9 cellular contexts compared by ENCODE assay signal in the genomic region with DNA sequence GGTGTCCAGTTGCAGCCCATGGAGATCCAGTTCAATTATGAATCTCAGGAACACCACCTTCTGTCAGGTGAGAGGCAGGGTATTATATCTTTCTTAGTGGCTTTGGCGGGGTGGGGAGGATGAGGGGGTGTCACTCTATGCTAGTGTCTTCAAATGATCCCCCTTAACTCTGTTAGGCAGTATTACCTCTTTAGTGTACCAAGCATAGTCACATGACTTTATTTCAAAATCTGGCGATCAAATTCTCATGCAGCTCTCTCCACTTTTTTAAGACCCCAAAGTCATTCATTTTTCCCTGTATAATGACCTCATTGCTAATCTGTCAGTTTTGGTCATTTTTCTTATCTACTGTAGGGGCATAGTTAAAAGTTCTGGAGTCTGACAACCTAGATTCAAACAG. TPM values are rescaled to one million over a fixed set of nuclear protein-coding genes. Genes with fewer than 3 reads are reported as not detected.
DNase-seq lines count a peak whose midpoint lies in the region; ATAC-seq, FAIRE-seq and TF ChIP-seq lines count a peak whose summit lies in the region.
"Had no signal": no experiment of that assay in that cellular context is flagged by ENCODE, and none has a peak within 500 bp of the region (broad histone marks: within the 10 kb centered on the region; RNA-seq: fewer than 3 reads in every experiment).

No MANE protein-coding gene starts in this region.

- no peak overlapping the region for H3K23ac ChIP-seq in trophoblast cell (ENCODE audit: low read length)

- FAIRE-seq in GM19239 (lab: Jason Lieb, UNC), result no peak

- H3F3A ChIP-seq in PC-9 (ENCODE audit: insufficient read depth, low read depth), result no peaks in the 10 kb centered on the region

- POLR2A ChIA-PET in PC-9 (lab: Charles Lee; ENCODE audit: unreplicated experiment), result no interaction called here

- H3K4me3 ChIP-seq in GM06990 (replicated peaks; ENCODE audit: low read depth, low read length), result peak overlapping the region; percentile 94
- peak overlapping the region; percentile 82 for H3K4me3 ChIP-seq in PC-9
- H3K4me3 ChIP-seq in epithelial cell of proximal tubule (ENCODE audit: low read depth, low read length), result peak overlapping the region; percentile 99
- no peak overlapping the region for H3K4me3 ChIP-seq in trophoblast cell (ENCODE audit: low read depth, low read length)

- H3K4me2 ChIP-seq in PC-9 (peak overlapping the region; percentile 89), trophoblast cell (ENCODE audit: low read length) (peak overlapping the region; percentile 88)

- peaks cover 1% of the 10 kb centered on the region for H3K36me3 ChIP-seq in GM06990 (ENCODE audit: control insufficient read depth, insufficient read depth, low read length)
- no peaks in the 10 kb centered on the region for H3K36me3 ChIP-seq in PC-9 (ENCODE audit: low read depth)
- peaks cover 2 to 3% of the 10 kb centered on the region in 2 experiments for H3K36me3 ChIP-seq in trophoblast cell (ENCODE audit: control insufficient read depth in 1 of 2, insufficient read depth in 2 of 2, low read length in 2 of 2)

- BruUV-seq in PC-9 (replicated peaks; lab: Mats Ljungman, UMichigan), result no TSS peak

- no peak overlapping the region for H4K8ac ChIP-seq in trophoblast cell (ENCODE audit: low read depth, low read length)

- no peaks in the 10 kb centered on the region for H3K27me3 ChIP-seq in GM06990 (replicated peaks; ENCODE audit: control insufficient read depth, insufficient read depth, low read length)
- no peaks in the 10 kb centered on the region for H3K27me3 ChIP-seq in PC-9 (ENCODE audit: insufficient read depth, low read depth)
- no peaks in the 10 kb centered on the region for H3K27me3 ChIP-seq in trophoblast cell (ENCODE audit: insufficient read depth, low read length)

- H3K79me2 ChIP-seq in PC-9 (ENCODE audit: low read depth) (peaks cover 25% of the 10 kb centered on the region), trophoblast cell (ENCODE audit: control insufficient read depth, insufficient read depth, low read length, poor library complexity) (peaks cover 3% of the 10 kb centered on the region)

- H3K4ac ChIP-seq in trophoblast cell (ENCODE audit: low read depth, low read length), result no peak overlapping the region

- H4K12ac ChIP-seq in trophoblast cell (ENCODE audit: low read depth, low read length), result no peak overlapping the region

- no peak overlapping the region for H2BK120ac ChIP-seq in trophoblast cell (ENCODE audit: insufficient read depth, low read length, poor library complexity)

- H3K9me2 ChIP-seq in PC-9 (ENCODE audit: insufficient read depth), result no peaks in the 10 kb centered on the region

- no peak overlapping the region for H4K91ac ChIP-seq in trophoblast cell (ENCODE audit: low read depth, low read length)

- ATAC-seq in HG03025 (IDR thresholded peaks at IDR 0.05; ENCODE audit: low FRiP score, unreplicated experiment), result no peak

- peak overlapping the region; percentile 31 for H3K9ac ChIP-seq in trophoblast cell (ENCODE audit: low read length)

- H3K9me3 ChIP-seq in PC-9 (ENCODE audit: insufficient read depth, low read depth) (no peaks in the 10 kb centered on the region), trophoblast cell (ENCODE audit: insufficient read depth, low read depth, low read length) (no peaks in the 10 kb centered on the region)

- CTCF ChIA-PET in PC-9 (lab: Charles Lee), result no interaction called here

- H3K4me1 ChIP-seq in PC-9 (replicated peaks; ENCODE audit: insufficient read depth) (peaks cover 3% of the 10 kb centered on the region; the same call in 1 of the 2 replicates), trophoblast cell (ENCODE audit: control insufficient read depth in 1 of 2, insufficient read depth in 2 of 2, low read length in 2 of 2) (peaks cover 2 to 7% of the 10 kb centered on the region in 2 experiments)

- H3K18ac ChIP-seq in trophoblast cell (ENCODE audit: low read length), result no peak overlapping the region

- TF ChIP-seq CTCF in GM06990 (IDR thresholded peaks at IDR 0.05; ENCODE audit: insufficient read depth, low read length, poor library complexity, severe bottlenecking) (no peak), PC-9 (conservative IDR thresholded peaks at IDR 0.05) (no peak), epithelial cell of proximal tubule (conservative IDR thresholded peaks at IDR 0.05; ENCODE audit: low read depth, low read length) (no peak)

- no peaks in the 10 kb centered on the region for H4K20me1 ChIP-seq in PC-9 (ENCODE audit: insufficient read depth)

- H2AK5ac ChIP-seq in trophoblast cell (ENCODE audit: low read length), result no peak overlapping the region

- peaks cover 6% of the 10 kb centered on the region for H3K79me1 ChIP-seq in trophoblast cell (ENCODE audit: low read length)

- no peak overlapping the region for H3K14ac ChIP-seq in trophoblast cell (ENCODE audit: low read length)

- H2AFZ ChIP-seq in PC-9 (no peak overlapping the region), trophoblast cell (ENCODE audit: insufficient read depth, low read length, poor library complexity) (no peak overlapping the region)

- H3K27ac ChIP-seq in PC-9, result no peak overlapping the region
- no peak overlapping the region for H3K27ac ChIP-seq in trophoblast cell (ENCODE audit: low read depth, low read length)

- DNase-seq in GM06990 (ENCODE audit: extremely low read depth, insufficient read length) (no peak), PC-9 (no peak), epithelial cell of proximal tubule (ENCODE audit: low read depth) (no peak), trophoblast cell (no peak), NCI-H526 treated with DMSO at 0.1 percent for 48 hours (lab: John Stamatoyannopoulos, UW) (no peak), LoVo (ENCODE audit: low spot score) (no peak), GM19239 (ENCODE audit: insufficient read length, low spot score) (no peak)
- DNase-seq: effector CD8-positive, alpha-beta T cell had no signal

- no CpG with 5 or more reads among the region's 2 CpGs for WGBS in trophoblast cell (ENCODE audit: extremely low coverage, insufficient coverage, insufficient read length)

- intact Hi-C loops in PC-9 (cut with micrococcal nuclease; ENCODE audit: unreplicated experiment), result loop anchor here (2.0 kb wide), 1 partner anchor 682 kb away; the partner anchor contains the start of gene RMP24

- no peak overlapping the region for H2BK12ac ChIP-seq in trophoblast cell (ENCODE audit: low read length)

- no peak overlapping the region for H2BK5ac ChIP-seq in trophoblast cell (ENCODE audit: low read depth, low read length, poor library complexity)

RNA-seq across cellular contexts. Expression of gene ZSCAN30, which starts 1.1 kb away (rescaled TPM):
- total RNA-seq in PC-9 (2021) (16.9 and 18.5 TPM in 2 replicates), epithelial cell of proximal tubule (5.1 TPM in 2 replicates)
- polyA plus RNA-seq in trophoblast cell (2013), result 6.5 and 7.1 TPM in 2 replicates

RNA-seq across cellular contexts. Expression of gene ZNF397, which starts 50.3 kb away (rescaled TPM):
- total RNA-seq in PC-9 (2021) (8.1 and 9.3 TPM in 2 replicates), epithelial cell of proximal tubule (5.1 and 7.0 TPM in 2 replicates)
- 7.0 and 8.2 TPM in 2 replicates for polyA plus RNA-seq in trophoblast cell (2013)

RNA-seq across cellular contexts. Expression of gene ZNF24, which starts 53.1 kb away (rescaled TPM):
- 20.9 and 33.9 TPM in 2 replicates for total RNA-seq in PC-9 (2021)
- 24.0 and 24.7 TPM in 2 replicates for total RNA-seq in epithelial cell of proximal tubule
- 21.7 and 21.9 TPM in 2 replicates for polyA plus RNA-seq in trophoblast cell (2013)
